ENCODE assay signal across 17 cellular contexts in genomic region chr15:35713733-35714132, GRCh38.
DNase-seq lines count a peak whose midpoint lies in the region; ATAC-seq and TF ChIP-seq lines count a peak whose summit lies in the region.
"Had no signal": no experiment of that assay in that cellular context is flagged by ENCODE, and none has a peak within 500 bp of the region (broad histone marks: within the 10 kb centered on the region; RNA-seq: fewer than 3 reads in every experiment).

No MANE protein-coding gene starts in this region.

- RAD21 ChIA-PET in HCT116 (lab: Charles Lee; ENCODE audit: low non-redundant PET in 1 of 2, low total read pairs in 2 of 2, uncharacterized antibody in 2 of 2, unreplicated experiment in 2 of 2): no interaction called here

- BruUV-seq in HCT116 (replicated peaks; lab: Mats Ljungman, UMichigan): no TSS peak

- H3K9ac ChIP-seq in HCT116 (ENCODE audit: low read length) (no peak overlapping the region), SK-N-SH (no peak overlapping the region)
- H3K9ac ChIP-seq: BLaER1 had no signal

- peak overlapping the region; percentile 53 for H3K4me2 ChIP-seq in HCT116 (ENCODE audit: low read length)
- H3K4me2 ChIP-seq in SK-N-SH: no peak overlapping the region
- H3K4me2 ChIP-seq: BLaER1 had no signal

- ATAC-seq in HCT116 (peak; percentile 92), HG02610 (IDR thresholded peaks at IDR 0.05; ENCODE audit: unreplicated experiment) (no peak), GM19452 (IDR thresholded peaks at IDR 0.05; ENCODE audit: unreplicated experiment) (no peak)
- ATAC-seq: pancreas had no signal

- 18% methylated on average over 2 of the region's 2 CpGs for WGBS in SK-N-SH (ENCODE audit: low lambda C conversion rate)

- H3K27ac ChIP-seq in HCT116 (ENCODE audit: low read depth, low read length) (peak overlapping the region; percentile 33; the same call in 1 of the 2 replicates), SK-N-SH (ENCODE audit: low read depth in 2 of 2, low read length in 1 of 2) (no peak overlapping the region)
- H3K27ac ChIP-seq: BLaER1, coronary artery, HL-60, pancreas had no signal

- TF ChIP-seq POLR2A in HCT116 (IDR thresholded peaks at IDR 0.05; ENCODE audit: borderline replicate concordance, extremely low read depth, insufficient read depth, insufficient read length): no peak

- H3K4me3 ChIP-seq in HCT116 (replicated peaks in 1 of 2; ENCODE audit: low read depth in 1 of 2, low read length in 2 of 2) (no peak overlapping the region), SK-N-SH (ENCODE audit: low read depth in 2 of 2, low read length in 1 of 2) (no peak overlapping the region), fibroblast of pulmonary artery (replicated peaks; ENCODE audit: low read depth, low read length) (no peak overlapping the region)
- H3K4me3 ChIP-seq: BLaER1, coronary artery, pancreas had no signal

- no peak for TF ChIP-seq CTCF in HCT116 (IDR thresholded peaks at IDR 0.05 in 2 of 3, conservative IDR thresholded peaks at IDR 0.05 in 1 of 3; ENCODE audit: borderline replicate concordance in 1 of 3, insufficient read depth in 1 of 3, low read depth in 2 of 3, low read length in 2 of 3)
- no peak for TF ChIP-seq CTCF in SK-N-SH (IDR thresholded peaks at IDR 0.05)
- TF ChIP-seq CTCF in fibroblast of pulmonary artery (IDR thresholded peaks at IDR 0.05; ENCODE audit: low read length, missing control alignments): no peak

- CTCF ChIA-PET in HCT116 (lab: Charles Lee): no interaction called here
- CTCF ChIA-PET in SK-N-SH (lab: Yijun Ruan, JAX): no interaction called here

- peak overlapping the region; percentile 63 for H2AFZ ChIP-seq in HCT116 (ENCODE audit: low read depth, low read length, poor library complexity, severe bottlenecking)
- H2AFZ ChIP-seq in SK-N-SH (ENCODE audit: low read depth): no peak overlapping the region

- peak; percentile 6 for DNase-seq in HCT116 (ENCODE audit: low read depth, low spot score)
- DNase-seq in SK-N-SH: no peak
- peak; percentile 76 for DNase-seq in fibroblast of pulmonary artery (ENCODE audit: low read depth)
- peak; percentile 44 for DNase-seq in putamen (ENCODE audit: low spot score)
- DNase-seq in NCI-H128 (lab: John Stamatoyannopoulos, UW; ENCODE audit: unreplicated experiment): no peak
- DNase-seq in T-helper 2 cell: no peak
- DNase-seq: activated CD4-positive, alpha-beta T cell treated with anti-CD3 and anti-CD28 coated beads for 4 hours; activated naive CD8-positive, alpha-beta T cell treated with anti-CD3 and anti-CD28 coated beads for 36 hours; DMS153; NCI-H2081 treated with DMSO at 0.1 percent for 48 hours; NCI-H774; pancreas had no signal

- TF ChIP-seq EP300 in SK-N-SH (IDR thresholded peaks at IDR 0.05; ENCODE audit: borderline replicate concordance in 1 of 2, low read depth in 1 of 2, low read length in 1 of 2): no peak

- H3K4me1 ChIP-seq in HCT116 (ENCODE audit: control insufficient read depth in 1 of 2, insufficient read depth in 2 of 2, low read length in 2 of 2): peaks cover 8 to 14% of the 10 kb centered on the region in 2 experiments
- H3K4me1 ChIP-seq in SK-N-SH (ENCODE audit: control insufficient read depth in 1 of 2, insufficient read depth in 2 of 2, low read depth in 1 of 2, low read length in 1 of 2): no peaks in the 10 kb centered on the region; a peak in 1 of 4 replicates
- H3K4me1 ChIP-seq: BLaER1, pancreas had no signal

- H3K9me2 ChIP-seq in HCT116 (ENCODE audit: insufficient read depth): no peaks in the 10 kb centered on the region
- no peaks in the 10 kb centered on the region for H3K9me2 ChIP-seq in SK-N-SH

- H4K20me1 ChIP-seq in HCT116 (ENCODE audit: insufficient read depth) (no peaks in the 10 kb centered on the region), SK-N-SH (ENCODE audit: insufficient read depth) (no peaks in the 10 kb centered on the region)
- H4K20me1 ChIP-seq: BLaER1 had no signal

- H3K36me3 ChIP-seq in HCT116 (ENCODE audit: control insufficient read depth in 1 of 2, insufficient read depth in 2 of 2, low read length in 2 of 2) (no peaks in the 10 kb centered on the region), SK-N-SH (replicated peaks in 1 of 2; ENCODE audit: control insufficient read depth in 1 of 2, insufficient read depth in 2 of 2, low read length in 1 of 2) (no peaks in the 10 kb centered on the region)
- H3K36me3 ChIP-seq: BLaER1, pancreas had no signal

- no peaks in the 10 kb centered on the region for H3F3A ChIP-seq in SK-N-SH (replicated peaks; ENCODE audit: insufficient read depth)

- intact Hi-C loops in HCT116 (cut with micrococcal nuclease): no loop called here

- H3K79me2 ChIP-seq in HCT116 (ENCODE audit: insufficient read depth, low read length) (no peaks in the 10 kb centered on the region), SK-N-SH (ENCODE audit: insufficient read depth) (no peaks in the 10 kb centered on the region)

- no peaks in the 10 kb centered on the region for H3K27me3 ChIP-seq in HCT116 (ENCODE audit: insufficient read depth, low read length)
- H3K27me3 ChIP-seq in SK-N-SH (ENCODE audit: insufficient read depth): no peaks in the 10 kb centered on the region
- H3K27me3 ChIP-seq: BLaER1, pancreas had no signal

- TF ChIP-seq RAD21 in HCT116 (IDR thresholded peaks at IDR 0.05; ENCODE audit: low read depth) (no peak), SK-N-SH (IDR thresholded peaks at IDR 0.05; ENCODE audit: low read length) (no peak)

- H3K9me3 ChIP-seq in HCT116 (ENCODE audit: control insufficient read depth in 1 of 2, insufficient read depth in 1 of 2, low read depth in 1 of 2, low read length in 2 of 2): no peaks in the 10 kb centered on the region
- no peaks in the 10 kb centered on the region for H3K9me3 ChIP-seq in SK-N-SH
- H3K9me3 ChIP-seq: BLaER1, pancreas had no signal

- POLR2A ChIA-PET in HCT116 (lab: Charles Lee): no interaction called here
- POLR2A ChIA-PET in SK-N-SH (lab: Yijun Ruan, JAX): no interaction called here

TF ChIP-seq in HCT116, 20 proteins besides CTCF, POLR2A, EP300 and RAD21:
- no peak for TF ChIP-seq SIN3A (IDR thresholded peaks at IDR 0.05; ENCODE audit: low read depth)
- no peak for TF ChIP-seq SRF (IDR thresholded peaks at IDR 0.05; ENCODE audit: low read depth)
- no peak for TF ChIP-seq YY1 (IDR thresholded peaks at IDR 0.05; ENCODE audit: extremely low read depth, insufficient replicate concordance, low read depth, low read length)
- no peak for TF ChIP-seq JUND (IDR thresholded peaks at IDR 0.05)
- TF ChIP-seq SP1 (IDR thresholded peaks at IDR 0.05; ENCODE audit: low read depth): no peak
- TF ChIP-seq TCF7L2 (IDR thresholded peaks at IDR 0.05; ENCODE audit: borderline replicate concordance, extremely low read depth, insufficient read depth, insufficient read length): no peak
- TF ChIP-seq FOSL1 (IDR thresholded peaks at IDR 0.05; ENCODE audit: low read depth): peak; percentile 30; the same call in 1 of the 2 replicates

TF ChIP-seq in SK-N-SH, 30 proteins besides CTCF, POLR2A, EP300 and RAD21:
- TF ChIP-seq JUND (IDR thresholded peaks at IDR 0.05) (peak; percentile 30), RCOR1 (IDR thresholded peaks at IDR 0.05; ENCODE audit: low read length) (no peak), MXI1 (IDR thresholded peaks at IDR 0.05; ENCODE audit: low read depth, low read length) (no peak), FOSL2 (IDR thresholded peaks at IDR 0.05; ENCODE audit: borderline replicate concordance, low read depth) (peak; percentile 51)

Comparison
In these comparisons a context has a peak if more than half of its experiments do, and no peak if none do; other contexts are left out.
1. DNase-seq: peak in HCT116 (single experiment), fibroblast of pulmonary artery (single experiment) and putamen (single experiment); none in SK-N-SH (single experiment), NCI-H128 (single experiment) and T-helper 2 cell (0 of 5).
2. Of the 11 proteins assayed by ChIP-seq in both SK-N-SH and HCT116: peak only in SK-N-SH: JUND; only in HCT116: none; in both: none; in neither: 10.